ENCODE assay signal across 28 cellular contexts in genomic region chr7:86445285-86445684, GRCh38.
"Had no signal": no experiment of that assay in that cellular context is flagged by ENCODE, and none has a peak within 500 bp of the region (broad histone marks: within the 10 kb centered on the region; RNA-seq: fewer than 3 reads in every experiment).

No MANE protein-coding gene starts in this region.

- H3K27ac ChIP-seq: ascending aorta, cardiac muscle cell, VCaP had no signal

- H3K9me3 ChIP-seq: ascending aorta had no signal

- DNase-seq: activated B cell treated with CpG ODN at 0.5 μM for 24 hours; activated CD4-positive, alpha-beta memory T cell treated with anti-CD3 and anti-CD28 coated beads, Interleukin-2, amount 10 ng/mL, durations not matched to agents 7 days and 5 days; activated CD4-positive, alpha-beta T cell treated with anti-CD3 and anti-CD28 coated beads for 4 hours; activated CD4-positive, alpha-beta T cell treated with anti-CD3 and anti-CD28 coated beads, Interleukin-2, amount 10 ng/mL, durations not matched to agents 24 days and 14 days; activated CD4-positive, alpha-beta T cell treated with anti-CD3 and anti-CD28 coated beads, Interleukin-2, amount 50 U/mL, for 48 hours; activated CD4-positive, CD25-positive, alpha-beta regulatory T cell treated with anti-CD3 and anti-CD28 coated beads, Interleukin-2, amount 50 U/mL, for 72 hours; activated CD8-positive, alpha-beta memory T cell treated with anti-CD3 and anti-CD28 coated beads for 24 hours; activated CD8-positive, alpha-beta memory T cell treated with anti-CD3 and anti-CD28 coated beads, Interleukin-2, amount 10 ng/mL, durations not matched to agents 7 days and 5 days; activated CD8-positive, alpha-beta memory T cell treated with anti-CD3 and anti-CD28 coated beads, Interleukin-2, amount 50 U/mL, for 48 hours; activated CD8-positive, alpha-beta T cell treated with anti-CD3 and anti-CD28 coated beads, Interleukin-2, amount 10 ng/mL, durations not matched to agents 7 days and 5 days; activated effector memory CD4-positive, alpha-beta T cell treated with Interleukin-2 at 50 U/mL for 16 hours; activated gamma-delta T cell; activated naive CD4-positive, alpha-beta T cell treated with anti-CD3 and anti-CD28 coated beads, Interleukin-2, amount 10 ng/mL, durations not matched to agents 7 days and 5 days; activated naive CD4-positive, alpha-beta T cell treated with Interleukin-2 at 50 U/mL for 16 hours; activated naive CD8-positive, alpha-beta T cell treated with anti-CD3 and anti-CD28 coated beads, Interleukin-2, amount 10 ng/mL, durations not matched to agents 7 days and 5 days; activated naive CD8-positive, alpha-beta T cell treated with anti-CD3 and anti-CD28 coated beads, Interleukin-2, amount 50 U/mL, for 24 hours; activated T-cell treated with anti-CD3 and anti-CD28 coated beads, Interleukin-2, amount 50 U/mL, for 24 hours; activated T-cell treated with anti-CD3 and anti-CD28 coated beads, Interleukin-2, amount 50 U/mL, for 48 hours; amygdala; anterior cingulate cortex; central memory CD4-positive, alpha-beta T cell; T-helper 17 cell had no signal

- H3K36me3 ChIP-seq: ascending aorta, cardiac muscle cell had no signal

- ATAC-seq: activated CD8-positive, alpha-beta memory T cell treated with anti-CD3 and anti-CD28 coated beads, Interleukin-2, amount 10 ng/mL, durations not matched to agents 7 days and 5 days; activated CD8-positive, alpha-beta T cell treated with anti-CD3 and anti-CD28 coated beads, Interleukin-2, amount 10 ng/mL, durations not matched to agents 7 days and 5 days; activated naive CD8-positive, alpha-beta T cell treated with anti-CD3 and anti-CD28 coated beads, Interleukin-2, amount 50 U/mL, for 24 hours; T-helper 17 cell had no signal

- H3K27me3 ChIP-seq: ascending aorta, cardiac muscle cell had no signal

- FAIRE-seq: bronchial epithelial cell, colon, TTC549 had no signal

- H3K4me3 ChIP-seq: ascending aorta, cardiac muscle cell had no signal

- H3K4me1 ChIP-seq: ascending aorta had no signal
